Comparison of ENCODE assay signal across 1 cellular context in the genomic region with DNA sequence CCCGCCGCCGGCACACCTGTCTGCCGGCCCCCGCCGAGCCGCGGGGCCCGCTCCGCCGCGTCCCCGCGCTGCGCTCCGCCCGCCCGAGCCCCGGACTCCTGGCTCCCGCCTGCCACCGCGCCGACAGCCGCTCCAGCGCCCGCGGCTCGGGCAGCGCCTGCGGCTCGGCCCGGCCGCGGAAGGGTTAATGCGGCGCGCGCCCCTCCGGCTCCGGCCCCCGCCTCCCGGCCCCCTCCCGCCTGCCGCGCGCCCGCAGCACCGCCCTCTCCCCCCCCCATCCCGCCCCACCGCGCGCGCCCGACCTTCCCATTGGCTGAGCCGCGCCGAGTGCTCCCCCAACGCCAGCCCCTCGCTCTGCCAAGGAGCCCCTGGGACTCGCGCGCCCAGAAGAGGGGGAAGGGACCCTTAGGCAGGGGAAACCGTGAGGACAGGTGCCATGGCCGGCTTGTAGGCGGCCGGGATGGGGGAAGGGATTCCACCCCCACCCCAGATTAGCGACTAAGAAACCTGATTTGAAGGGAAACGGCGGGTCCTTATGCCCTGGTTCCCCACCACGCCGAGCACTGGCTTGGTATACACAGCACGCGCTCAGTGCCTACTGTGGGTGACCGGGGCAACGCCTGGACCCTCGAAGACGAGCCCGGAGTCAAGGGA.
TF ChIP-seq lines count a peak whose summit lies in the region.

A gene with protein sequence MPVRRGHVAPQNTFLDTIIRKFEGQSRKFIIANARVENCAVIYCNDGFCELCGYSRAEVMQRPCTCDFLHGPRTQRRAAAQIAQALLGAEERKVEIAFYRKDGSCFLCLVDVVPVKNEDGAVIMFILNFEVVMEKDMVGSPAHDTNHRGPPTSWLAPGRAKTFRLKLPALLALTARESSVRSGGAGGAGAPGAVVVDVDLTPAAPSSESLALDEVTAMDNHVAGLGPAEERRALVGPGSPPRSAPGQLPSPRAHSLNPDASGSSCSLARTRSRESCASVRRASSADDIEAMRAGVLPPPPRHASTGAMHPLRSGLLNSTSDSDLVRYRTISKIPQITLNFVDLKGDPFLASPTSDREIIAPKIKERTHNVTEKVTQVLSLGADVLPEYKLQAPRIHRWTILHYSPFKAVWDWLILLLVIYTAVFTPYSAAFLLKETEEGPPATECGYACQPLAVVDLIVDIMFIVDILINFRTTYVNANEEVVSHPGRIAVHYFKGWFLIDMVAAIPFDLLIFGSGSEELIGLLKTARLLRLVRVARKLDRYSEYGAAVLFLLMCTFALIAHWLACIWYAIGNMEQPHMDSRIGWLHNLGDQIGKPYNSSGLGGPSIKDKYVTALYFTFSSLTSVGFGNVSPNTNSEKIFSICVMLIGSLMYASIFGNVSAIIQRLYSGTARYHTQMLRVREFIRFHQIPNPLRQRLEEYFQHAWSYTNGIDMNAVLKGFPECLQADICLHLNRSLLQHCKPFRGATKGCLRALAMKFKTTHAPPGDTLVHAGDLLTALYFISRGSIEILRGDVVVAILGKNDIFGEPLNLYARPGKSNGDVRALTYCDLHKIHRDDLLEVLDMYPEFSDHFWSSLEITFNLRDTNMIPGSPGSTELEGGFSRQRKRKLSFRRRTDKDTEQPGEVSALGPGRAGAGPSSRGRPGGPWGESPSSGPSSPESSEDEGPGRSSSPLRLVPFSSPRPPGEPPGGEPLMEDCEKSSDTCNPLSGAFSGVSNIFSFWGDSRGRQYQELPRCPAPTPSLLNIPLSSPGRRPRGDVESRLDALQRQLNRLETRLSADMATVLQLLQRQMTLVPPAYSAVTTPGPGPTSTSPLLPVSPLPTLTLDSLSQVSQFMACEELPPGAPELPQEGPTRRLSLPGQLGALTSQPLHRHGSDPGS (minus strand): TSS at position 186 of the 654 bp plus-strand sequence. CDS start 408 bp downstream, outside the sequence.

TF ChIP-seq in A549, 52 proteins besides CTCF, POLR2A, EP300 and RAD21:
- TF ChIP-seq EHMT2 (IDR thresholded peaks at IDR 0.05; ENCODE audit: low read depth) (no peak), TP53 (CRISPR knock-in tag; IDR thresholded peaks at IDR 0.05) (no peak), CBX8 (IDR thresholded peaks at IDR 0.05) (no peak)
- TF ChIP-seq, protein P1, sequence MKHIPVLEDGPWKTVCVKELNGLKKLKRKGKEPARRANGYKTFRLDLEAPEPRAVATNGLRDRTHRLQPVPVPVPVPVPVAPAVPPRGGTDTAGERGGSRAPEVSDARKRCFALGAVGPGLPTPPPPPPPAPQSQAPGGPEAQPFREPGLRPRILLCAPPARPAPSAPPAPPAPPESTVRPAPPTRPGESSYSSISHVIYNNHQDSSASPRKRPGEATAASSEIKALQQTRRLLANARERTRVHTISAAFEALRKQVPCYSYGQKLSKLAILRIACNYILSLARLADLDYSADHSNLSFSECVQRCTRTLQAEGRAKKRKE (CRISPR knock-in tag; IDR thresholded peaks at IDR 0.05; ENCODE audit: low read depth): no peak
- TF ChIP-seq, protein P2, sequence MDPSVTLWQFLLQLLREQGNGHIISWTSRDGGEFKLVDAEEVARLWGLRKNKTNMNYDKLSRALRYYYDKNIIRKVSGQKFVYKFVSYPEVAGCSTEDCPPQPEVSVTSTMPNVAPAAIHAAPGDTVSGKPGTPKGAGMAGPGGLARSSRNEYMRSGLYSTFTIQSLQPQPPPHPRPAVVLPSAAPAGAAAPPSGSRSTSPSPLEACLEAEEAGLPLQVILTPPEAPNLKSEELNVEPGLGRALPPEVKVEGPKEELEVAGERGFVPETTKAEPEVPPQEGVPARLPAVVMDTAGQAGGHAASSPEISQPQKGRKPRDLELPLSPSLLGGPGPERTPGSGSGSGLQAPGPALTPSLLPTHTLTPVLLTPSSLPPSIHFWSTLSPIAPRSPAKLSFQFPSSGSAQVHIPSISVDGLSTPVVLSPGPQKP (IDR thresholded peaks at IDR 0.05; ENCODE audit: low read depth, low read length): no peak
